Comparison of ENCODE assay signal across 17 cellular contexts in genomic region chr22:49013707-49014106, GRCh38.
DNase-seq lines count a peak whose midpoint lies in the region; ATAC-seq and TF ChIP-seq lines count a peak whose summit lies in the region.
"Had no signal": no experiment of that assay in that cellular context is flagged by ENCODE, and none has a peak within 500 bp of the region (broad histone marks: within the 10 kb centered on the region; RNA-seq: fewer than 3 reads in every experiment).

No MANE protein-coding gene starts in this region.

- no peaks in the 10 kb centered on the region for H3K36me3 ChIP-seq in upper lobe of right lung
- H3K36me3 ChIP-seq in smooth muscle cell (ENCODE audit: low read depth), result no peaks in the 10 kb centered on the region

- H3K27me3 ChIP-seq in upper lobe of right lung, result no peaks in the 10 kb centered on the region
- no peaks in the 10 kb centered on the region for H3K27me3 ChIP-seq in smooth muscle cell (ENCODE audit: low read depth)

- no peaks in the 10 kb centered on the region for H4K20me1 ChIP-seq in smooth muscle cell (ENCODE audit: low read depth)

- no peak overlapping the region for H3K4me2 ChIP-seq in smooth muscle cell
- H3K4me2 ChIP-seq: GM23338 had no signal

- TF ChIP-seq CTCF in upper lobe of right lung (IDR thresholded peaks at IDR 0.05) (no peak), smooth muscle cell (IDR thresholded peaks at IDR 0.05; ENCODE audit: borderline replicate concordance, insufficient read depth, poor library complexity, severe bottlenecking) (no peak)

- no peak overlapping the region for H3K9ac ChIP-seq in smooth muscle cell (ENCODE audit: low read depth)

- H3K4me1 ChIP-seq in upper lobe of right lung (no peaks in the 10 kb centered on the region), smooth muscle cell (ENCODE audit: low read depth) (no peaks in the 10 kb centered on the region)

- no peak overlapping the region for H3K4me3 ChIP-seq in upper lobe of right lung
- H3K4me3 ChIP-seq in smooth muscle cell, result no peak overlapping the region
- H3K4me3 ChIP-seq: GM23338 had no signal

- ATAC-seq in Right ventricle myocardium superior (ENCODE audit: poor library complexity) (no peak), upper lobe of right lung (no peak)
- ATAC-seq: GM23338 had no signal

- intact Hi-C loops in cardiac septum (cut with DNase I) (no loop called here), Right ventricle myocardium superior (cut with DNase I) (no loop called here), posterior vena cava (cut with DNase I) (no loop called here), upper lobe of right lung (cut with DNase I) (no loop called here)

- H3K9me3 ChIP-seq in upper lobe of right lung (no peaks in the 10 kb centered on the region), smooth muscle cell (replicated peaks; ENCODE audit: low read depth) (no peaks in the 10 kb centered on the region)

- DNase-seq in cardiac septum (ENCODE audit: low spot score), result peak; percentile 50
- no peak for DNase-seq in Right ventricle myocardium superior
- DNase-seq in ecto neural progenitor cell (ENCODE audit: low spot score), result peak; percentile 19
- DNase-seq in posterior vena cava (ENCODE audit: low spot score), result peak; percentile 63
- peak; percentile 54 for DNase-seq in upper lobe of right lung
- DNase-seq in nucleus accumbens (lab: John Stamatoyannopoulos, UW), result no peak
- DNase-seq in smooth muscle cell (lab: John Stamatoyannopoulos, UW; ENCODE audit: unreplicated experiment), result no peak
- no peak for DNase-seq in NCI-H187 treated with DMSO at 0.1 percent for 48 hours (lab: John Stamatoyannopoulos, UW)
- DNase-seq: DMS153, EL, NCI-H1092, NCI-H146, NCI-H2081 treated with DMSO at 0.1 percent for 48 hours, NCI-H510A treated with DMSO at 0.1 percent for 48 hours, NCI-H82 had no signal

- no peak overlapping the region for H3K27ac ChIP-seq in upper lobe of right lung
- H3K27ac ChIP-seq in smooth muscle cell (ENCODE audit: low read depth), result no peak overlapping the region
- H3K27ac ChIP-seq: C4-2B had no signal

- 92% methylated on average over 12 of the region's 12 CpGs for WGBS in smooth muscle cell (ENCODE audit: low lambda C conversion rate)

- no peaks in the 10 kb centered on the region for H3F3A ChIP-seq in smooth muscle cell (ENCODE audit: low read depth)

- H3K79me2 ChIP-seq in smooth muscle cell (ENCODE audit: low read depth), result no peaks in the 10 kb centered on the region

- H2AFZ ChIP-seq in smooth muscle cell (ENCODE audit: low read depth), result no peak overlapping the region
- H2AFZ ChIP-seq: GM23338 had no signal

Comparison
In these comparisons a context has a peak if more than half of its experiments do, and no peak if none do; other contexts are left out.
1. DNase-seq: peak in cardiac septum (single experiment), ecto neural progenitor cell (single experiment), posterior vena cava (single experiment) and upper lobe of right lung (single experiment); none in Right ventricle myocardium superior (single experiment), nucleus accumbens (0 of 56), smooth muscle cell (single experiment) and NCI-H187 treated with DMSO at 0.1 percent for 48 hours (single experiment).